8 cellular contexts compared by ENCODE assay signal in the genomic region with DNA sequence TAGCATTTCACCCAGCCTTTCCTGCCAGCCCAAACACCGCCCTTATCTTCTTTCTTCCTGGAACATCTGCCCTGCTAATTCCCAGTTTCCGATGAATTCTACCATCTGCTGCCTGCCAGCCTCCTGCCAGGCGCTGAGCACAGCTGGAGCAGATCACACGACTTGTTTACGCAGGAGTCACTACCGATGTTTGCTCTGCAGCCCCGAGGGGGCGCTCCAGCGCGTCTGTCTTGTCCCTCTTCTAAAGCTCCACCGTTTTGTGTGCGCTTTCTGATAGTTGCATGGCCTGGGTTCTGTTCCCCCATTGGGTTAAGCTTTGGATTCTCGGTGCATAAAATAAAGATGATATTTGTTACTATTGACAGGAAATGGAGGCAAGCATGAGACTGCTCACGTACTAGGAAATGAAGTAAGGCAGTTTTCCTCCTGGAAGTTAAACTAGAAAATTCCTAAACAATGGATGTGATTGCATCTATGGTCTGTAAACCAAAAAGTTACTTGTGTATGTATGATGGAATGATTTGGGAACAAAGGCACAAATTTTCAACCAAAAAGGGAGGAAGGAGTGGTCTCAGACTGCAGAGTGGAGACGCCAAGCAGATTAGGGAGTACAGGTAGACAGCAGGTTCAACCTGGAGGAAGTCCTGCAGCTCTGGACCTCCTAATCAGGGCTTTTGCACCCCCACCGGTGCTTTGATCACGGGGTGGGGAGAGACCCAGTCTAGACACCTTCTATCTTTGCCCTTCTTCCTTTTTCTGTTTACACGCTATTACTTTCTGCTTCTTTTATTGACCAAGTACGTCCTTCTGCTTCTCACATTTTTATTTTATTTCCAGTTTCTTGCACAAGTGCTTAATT. TPM values are rescaled to one million over a fixed set of nuclear protein-coding genes. Genes with fewer than 3 reads are reported as not detected.
DNase-seq lines count a peak whose midpoint lies in the region; ATAC-seq and TF ChIP-seq lines count a peak whose summit lies in the region.

No MANE protein-coding gene starts in this region.

- peak; percentile 80 for DNase-seq in ELR (ENCODE audit: low read depth)
- peak; percentile 87 for DNase-seq in HFF-Myc (ENCODE audit: extremely low read depth, low read depth)
- DNase-seq in NCI-H146 (lab: John Stamatoyannopoulos, UW): peak; percentile 97
- peak; percentile 72 for DNase-seq in T-helper 9 cell
- peak; percentile 44 for DNase-seq in astrocyte of the cerebellum (ENCODE audit: low read depth)
- peak; percentile 86 to 91 for DNase-seq in hippocampal formation (lab: John Stamatoyannopoulos, UW)
- DNase-seq in sciatic nerve (ENCODE audit: low spot score): peak; percentile 90

- in situ Hi-C loops in astrocyte of the cerebellum (cut with HindIII; ENCODE audit: low sequenced_read_pairs): loop anchor here (25.0 kb wide), 1 partner anchor 301 kb away; no protein-coding TSS in a partner anchor

- intact Hi-C loops in sciatic nerve (cut with DNase I): no loop called here

- H3K4me3 ChIP-seq in HFF-Myc (replicated peaks; ENCODE audit: low read depth, low read length) (no peak overlapping the region), astrocyte of the cerebellum (ENCODE audit: low read depth, low read length) (no peak overlapping the region)

- peak; percentile 88 for ATAC-seq in sciatic nerve
- ATAC-seq in GM21529 (IDR thresholded peaks at IDR 0.05; ENCODE audit: unreplicated experiment): no peak

- TF ChIP-seq CTCF in HFF-Myc (IDR thresholded peaks at IDR 0.05; ENCODE audit: low read depth, low read length, missing control alignments): peak; percentile 91
- TF ChIP-seq CTCF in astrocyte of the cerebellum (IDR thresholded peaks at IDR 0.05; ENCODE audit: low read depth, low read length, missing control alignments): peak; percentile 82

RNA-seq across cellular contexts. Expression of a gene that starts 2.2 kb away (rescaled TPM):
- total RNA-seq in sciatic nerve: 95.0 TPM

RNA-seq across cellular contexts. Expression of a gene that starts 24.4 kb away (rescaled TPM):
- 1.1 TPM for total RNA-seq in sciatic nerve

Comparison
In these comparisons a context has a peak if more than half of its experiments do, and no peak if none do; other contexts are left out.
1. DNase-seq: peak in every context shown above with its lines; median percentile 97 in NCI-H146; 90 in sciatic nerve; 88 in hippocampal formation; 87 in HFF-Myc; 80 in ELR; 72 in T-helper 9 cell; 44 in astrocyte of the cerebellum.